Comparison of ENCODE assay signal across 14 cellular contexts in genomic region chr6:37078814-37079213, GRCh38.
DNase-seq lines count a peak whose midpoint lies in the region; ATAC-seq and TF ChIP-seq lines count a peak whose summit lies in the region.
"Had no signal": no experiment of that assay in that cellular context is flagged by ENCODE, and none has a peak within 500 bp of the region (broad histone marks: within the 10 kb centered on the region; RNA-seq: fewer than 3 reads in every experiment).

No MANE protein-coding gene starts in this region.

- H4K8ac ChIP-seq in IMR-90 (ENCODE audit: low read depth in 2 of 2, low read length in 2 of 2): no peak overlapping the region

- H2AFZ ChIP-seq in IMR-90 (replicated peaks; ENCODE audit: low read length, poor library complexity) (no peak overlapping the region), smooth muscle cell (ENCODE audit: low read depth) (no peak overlapping the region)

- in situ Hi-C loops in IMR-90 (cut with MboI; ENCODE audit: low sequenced_read_pairs): no loop called here

- H2AK5ac ChIP-seq in IMR-90 (ENCODE audit: low read depth, low read length): peak overlapping the region; percentile 10; the same call in 1 of the 2 replicates

- H2BK20ac ChIP-seq in IMR-90 (ENCODE audit: low read depth, low read length): peak overlapping the region; percentile 65; the same call in 1 of the 2 replicates

- no CpG with 5 or more reads among the region's 2 CpGs for WGBS in IMR-90 (ENCODE audit: extremely low coverage in 2 of 2, insufficient read length in 1 of 2), 2 experiments
- 96% methylated on average over 2 of the region's 2 CpGs for WGBS in smooth muscle cell (ENCODE audit: low lambda C conversion rate)

- peak overlapping the region; percentile 1; the same call in 1 of the 2 replicates for H3K4ac ChIP-seq in IMR-90 (ENCODE audit: low read depth, low read length)

- intact Hi-C loops in IMR-90 (cut with micrococcal nuclease): loop anchor here (1.0 kb wide), 2 partner anchors 23 to 65 kb away; no protein-coding TSS in a partner anchor
- intact Hi-C loops in posterior cingulate gyrus (cut with DNase I): no loop called here

- no peak overlapping the region for H4K91ac ChIP-seq in IMR-90 (ENCODE audit: insufficient read depth, low read depth, low read length)

- no peak for TF ChIP-seq RAD21 in IMR-90 (IDR thresholded peaks at IDR 0.05; ENCODE audit: low read length)

- H3K9ac ChIP-seq in IMR-90 (ENCODE audit: low read depth, low read length) (no peak overlapping the region), smooth muscle cell (ENCODE audit: low read depth) (no peak overlapping the region)
- H3K9ac ChIP-seq: BLaER1 had no signal

- H3K4me3 ChIP-seq in AG10803 (ENCODE audit: low read length) (no peak overlapping the region), IMR-90 (ENCODE audit: insufficient read depth, low read depth, low read length) (no peak overlapping the region), smooth muscle cell (no peak overlapping the region)
- H3K4me3 ChIP-seq: A549, BLaER1, GM12878 had no signal

- no peak for TF ChIP-seq POLR2A in IMR-90 (IDR thresholded peaks at IDR 0.05; ENCODE audit: low read depth, low read length)

- POLR2A ChIA-PET in IMR-90 (lab: Charles Lee; ENCODE audit: unreplicated experiment): interaction anchor here (0.5 kb wide), 1 partner anchor 13 kb away, joined by 5 read pairs; no protein-coding TSS in a partner anchor

- H3K18ac ChIP-seq in IMR-90 (ENCODE audit: low read depth, low read length): 0 out of 2 replicates have a peak overlapping the region, but pooled peaks have one; percentile 38

- CTCF ChIA-PET in IMR-90 (lab: Yijun Ruan, JAX): no interaction called here

- H3K27ac ChIP-seq in IMR-90 (ENCODE audit: insufficient read depth, low read length) (no peak overlapping the region), smooth muscle cell (ENCODE audit: low read depth) (peak overlapping the region; percentile 62)
- H3K27ac ChIP-seq: A549, BLaER1 had no signal

- H3K56ac ChIP-seq in IMR-90 (ENCODE audit: extremely low read depth, insufficient read depth, low read length): no peak overlapping the region

- H3K4me2 ChIP-seq in IMR-90 (ENCODE audit: low read depth, low read length) (no peak overlapping the region), smooth muscle cell (peak overlapping the region; percentile 65)
- H3K4me2 ChIP-seq: A549, BLaER1 had no signal

- ATAC-seq in IMR-90 (ENCODE audit: low read depth): no peak
- ATAC-seq: A549, GM12878, HCT116 had no signal

- dilution Hi-C loops in IMR-90 (cut with HindIII; ENCODE audit: low sequenced_read_pairs, unreplicated experiment): no loop called here

- no peaks in the 10 kb centered on the region for H3K36me3 ChIP-seq in IMR-90 (ENCODE audit: control insufficient read depth, insufficient read depth, low read length)
- no peaks in the 10 kb centered on the region for H3K36me3 ChIP-seq in smooth muscle cell (ENCODE audit: low read depth)
- H3K36me3 ChIP-seq: BLaER1 had no signal

- H4K5ac ChIP-seq in IMR-90 (ENCODE audit: low read depth, low read length): peak overlapping the region; percentile 23; the same call in 1 of the 2 replicates

- no peak overlapping the region for H2AK9ac ChIP-seq in IMR-90 (replicated peaks; ENCODE audit: low read depth, low read length, poor library complexity)

- H3K9me1 ChIP-seq in IMR-90 (ENCODE audit: insufficient read depth, low read length): peaks cover 7% of the 10 kb centered on the region

- no peak overlapping the region for H3K23ac ChIP-seq in IMR-90 (ENCODE audit: low read depth, low read length)

- TF ChIP-seq CTCF in AG10803 (conservative IDR thresholded peaks at IDR 0.05; ENCODE audit: low read length) (no peak), IMR-90 (conservative IDR thresholded peaks at IDR 0.05; ENCODE audit: low read depth, low read length) (no peak), smooth muscle cell (IDR thresholded peaks at IDR 0.05; ENCODE audit: borderline replicate concordance, insufficient read depth, poor library complexity, severe bottlenecking) (no peak)

- H3K9me3 ChIP-seq in IMR-90 (ENCODE audit: control insufficient read depth, insufficient read depth, low read length) (no peaks in the 10 kb centered on the region), smooth muscle cell (replicated peaks; ENCODE audit: low read depth) (no peaks in the 10 kb centered on the region)
- H3K9me3 ChIP-seq: A549, Caco-2 had no signal

- BruUV-seq in IMR-90 (replicated peaks; lab: Mats Ljungman, UMichigan): no TSS peak

- H3K79me1 ChIP-seq in IMR-90 (ENCODE audit: low read depth in 1 of 2, low read length in 2 of 2): no peaks in the 10 kb centered on the region

- H2BK15ac ChIP-seq in IMR-90 (ENCODE audit: low read depth, low read length): no peak overlapping the region

- 0 out of 2 replicates have a peak overlapping the region, but pooled peaks have one; percentile 2 for H3K14ac ChIP-seq in IMR-90 (replicated peaks; ENCODE audit: low read depth, low read length)

- H3K4me1 ChIP-seq in IMR-90 (ENCODE audit: control insufficient read depth, insufficient read depth, low read length): peaks cover 15% of the 10 kb centered on the region
- H3K4me1 ChIP-seq in smooth muscle cell (ENCODE audit: low read depth): peaks cover 7% of the 10 kb centered on the region

- H3F3A ChIP-seq in smooth muscle cell (ENCODE audit: low read depth): peaks cover 10% of the 10 kb centered on the region

- no peaks in the 10 kb centered on the region for H4K20me1 ChIP-seq in IMR-90 (ENCODE audit: insufficient read depth, low read length)
- no peaks in the 10 kb centered on the region for H4K20me1 ChIP-seq in smooth muscle cell (ENCODE audit: low read depth)
- H4K20me1 ChIP-seq: BLaER1 had no signal

- no peak overlapping the region for H2BK5ac ChIP-seq in IMR-90 (ENCODE audit: low read depth, low read length, poor library complexity, severe bottlenecking)

- DNase-seq in AG10803 (ENCODE audit: low read depth) (peak; percentile 46), IMR-90 (no peak), fibroblast of gingiva (ENCODE audit: low read depth) (peak; percentile 29), smooth muscle cell (lab: John Stamatoyannopoulos, UW; ENCODE audit: unreplicated experiment) (no peak), DMS53 treated with DMSO at 0.1 percent for 48 hours (lab: John Stamatoyannopoulos, UW; ENCODE audit: unreplicated experiment) (no peak), posterior cingulate gyrus (no peak)
- DNase-seq: AML-193; Caco-2; CD8-positive, alpha-beta memory T cell; DMS79 had no signal

- peak overlapping the region; percentile 12 for H2BK120ac ChIP-seq in IMR-90 (ENCODE audit: low read depth, low read length)

- no peaks in the 10 kb centered on the region for H3K27me3 ChIP-seq in IMR-90 (ENCODE audit: control insufficient read depth, insufficient read depth, low read length)
- H3K27me3 ChIP-seq in smooth muscle cell (ENCODE audit: low read depth): no peaks in the 10 kb centered on the region
- H3K27me3 ChIP-seq: BLaER1 had no signal

- H3K79me2 ChIP-seq in smooth muscle cell (ENCODE audit: low read depth): no peaks in the 10 kb centered on the region

TF ChIP-seq in IMR-90, 13 proteins besides CTCF, POLR2A, EP300 and RAD21:
- TF ChIP-seq MAFK (IDR thresholded peaks at IDR 0.05; ENCODE audit: low read depth, low read length) (no peak), FOS (IDR thresholded peaks at IDR 0.05; ENCODE audit: low read depth, low read length) (no peak), RCOR1 (IDR thresholded peaks at IDR 0.05; ENCODE audit: insufficient replicate concordance, low read length) (no peak), MAZ (IDR thresholded peaks at IDR 0.05; ENCODE audit: borderline replicate concordance, low read depth, low read length) (no peak), NFE2L2 (IDR thresholded peaks at IDR 0.05; ENCODE audit: low read depth, low read length) (no peak), MXI1 (IDR thresholded peaks at IDR 0.05; ENCODE audit: borderline replicate concordance, low read depth, low read length) (no peak), USF2 (IDR thresholded peaks at IDR 0.05; ENCODE audit: low read depth, low read length) (no peak), BHLHE40 (IDR thresholded peaks at IDR 0.05; ENCODE audit: low read depth, low read length) (no peak)

Comparison
In these comparisons a context has a peak if more than half of its experiments do, and no peak if none do; other contexts are left out.
1. DNase-seq: peak in AG10803 (single experiment) and fibroblast of gingiva (single experiment); none in IMR-90 (single experiment), smooth muscle cell (single experiment), DMS53 treated with DMSO at 0.1 percent for 48 hours (single experiment) and posterior cingulate gyrus (0 of 10).